ENCODE assay signal across 10 cellular contexts in the genomic region with DNA sequence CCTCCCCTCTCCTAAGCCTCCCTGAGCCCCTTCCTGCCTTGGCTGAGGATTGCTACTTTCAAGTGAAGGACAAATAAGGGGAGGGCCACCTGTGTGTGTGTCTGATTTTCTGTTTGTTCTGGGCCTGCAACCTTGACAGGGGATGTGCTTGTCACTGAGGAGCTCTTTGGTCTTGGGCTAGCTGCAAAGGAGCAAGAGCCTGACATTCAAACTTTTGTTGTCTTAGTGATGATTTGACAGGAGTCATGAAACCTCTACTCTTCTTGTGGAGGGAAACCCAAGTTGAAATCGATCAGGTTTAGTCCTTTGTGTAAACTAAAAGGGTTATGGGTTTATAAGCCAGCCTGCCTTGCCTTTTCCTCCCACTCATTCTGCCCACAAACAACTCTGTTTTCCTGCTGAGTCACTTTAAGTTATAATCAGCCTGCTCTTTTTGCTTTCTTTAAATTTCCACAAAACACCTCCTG. TPM values are rescaled to one million over a fixed set of nuclear protein-coding genes. Genes with fewer than 3 reads are reported as not detected.
A peak's percentile ranks its signal among the peaks of the same experiment; 100 is the strongest.
DNase-seq lines count a peak whose midpoint lies in the region; ATAC-seq, FAIRE-seq and TF ChIP-seq lines count a peak whose summit lies in the region.
"Had no signal": no experiment of that assay in that cellular context is flagged by ENCODE, and none has a peak within 500 bp of the region (broad histone marks: within the 10 kb centered on the region; RNA-seq: fewer than 3 reads in every experiment).

No MANE protein-coding gene starts in this region.

- POLR2A ChIA-PET in HepG2 (lab: Yijun Ruan, JAX), result interaction anchor here (0.6 to 4.7 kb wide), 4 partner anchors 16 to 51 kb away, joined by 3 to 62 read pairs (median 4); partner anchors contain the start of genes CLTA and GNE

- peaks cover 57% of the 10 kb centered on the region for H3K4me1 Mint-ChIP-seq in astrocyte (ENCODE audit: low read depth, unreplicated experiment)

- TF ChIP-seq EP300 in HepG2 (IDR thresholded peaks at IDR 0.05; ENCODE audit: low read depth in 2 of 2, low read length in 2 of 2), result peak in 1 of 2 experiments; percentile 65; a peak in 1 of 4 replicates
- TF ChIP-seq EP300 in HepG2 (CRISPR knock-in tag; IDR thresholded peaks at IDR 0.05; ENCODE audit: borderline replicate concordance), result no peak; the same call in 1 of the 2 replicates

- peak overlapping the region; percentile 87 for H3K27ac Mint-ChIP-seq in astrocyte (ENCODE audit: unreplicated experiment)

- peaks cover 0 to 73% (median 60%) of the 10 kb centered on the region in 12 donors for H3K4me1 ChIP-seq in heart left ventricle
- H3K4me1 ChIP-seq in astrocyte (ENCODE audit: insufficient read depth, low read length), result peaks cover 28% of the 10 kb centered on the region
- H3K4me1 ChIP-seq in HepG2 (ENCODE audit: insufficient read depth, low read length), result peaks cover 37% of the 10 kb centered on the region
- H3K4me1 ChIP-seq in upper lobe of right lung, result peaks cover 39% of the 10 kb centered on the region

- ATAC-seq in heart left ventricle (no peak), Right ventricle myocardium superior (ENCODE audit: poor library complexity) (no peak), HepG2 (peak; percentile 77), upper lobe of right lung (peak; percentile 39), GM21367 (IDR thresholded peaks at IDR 0.05; ENCODE audit: unreplicated experiment) (no peak)

- in situ Hi-C loops in HepG2 (cut with HindIII; ENCODE audit: extremely low pct_ligation_motif_present, low pct_unique_long_range_greater_than_20kb), result no loop called here

- H3K27ac ChIP-seq in heart left ventricle (peak overlapping the region in 9 of 12 donors; percentile 6 to 71 (median 39)), astrocyte (ENCODE audit: low read depth, low read length) (peak overlapping the region; percentile 57), HepG2 (ENCODE audit: extremely low read length, insufficient read depth, low read length) (peak overlapping the region; percentile 65), upper lobe of right lung (peak overlapping the region; percentile 25)

- intact Hi-C loops in heart left ventricle (cut with DNase I) (loop anchor here in 2 of 10 donors (5.0 to 10.0 kb wide), 3 partner anchors 47 to 120 kb away; partner anchors contain the start of gene GNE (in 1 of the 2)), Right ventricle myocardium superior (cut with DNase I) (no loop called here), HepG2 (cut with micrococcal nuclease; ENCODE audit: unreplicated experiment) (no loop called here), upper lobe of right lung (cut with DNase I) (no loop called here)

- peaks cover 71% of the 10 kb centered on the region for H3K79me2 ChIP-seq in astrocyte (ENCODE audit: insufficient read depth, low read length)
- peaks cover 21% of the 10 kb centered on the region for H3K79me2 ChIP-seq in HepG2 (ENCODE audit: insufficient read depth, low read length)

- H3K36me3 Mint-ChIP-seq in astrocyte (ENCODE audit: low read depth, unreplicated experiment), result peaks cover 28% of the 10 kb centered on the region

- CTCF ChIA-PET in HepG2 (lab: Yijun Ruan, JAX; ENCODE audit: low intra/inter-chr PET ratio, low total read pairs), result no interaction called here

- H3K9ac ChIP-seq in astrocyte (ENCODE audit: low read length) (peak overlapping the region; percentile 33), HepG2 (ENCODE audit: insufficient read depth, low read depth, low read length) (no peak overlapping the region)

- DNase-seq in heart left ventricle (no peak), Right ventricle myocardium superior (no peak), astrocyte (ENCODE audit: low read depth) (peak; percentile 49), HepG2 (ENCODE audit: low spot score) (peak; percentile 53), upper lobe of right lung (no peak), hippocampal formation (lab: John Stamatoyannopoulos, UW) (no peak), DMS53 treated with DMSO at 0.1 percent for 48 hours (lab: John Stamatoyannopoulos, UW; ENCODE audit: unreplicated experiment) (no peak)
- DNase-seq: activated gamma-delta T cell, thyroid gland had no signal

- H3K4me3 Mint-ChIP-seq in astrocyte (ENCODE audit: unreplicated experiment), result peak overlapping the region; percentile 50

- peaks cover 0 to 100% (median 84%) of the 10 kb centered on the region in 9 donors for H3K36me3 ChIP-seq in heart left ventricle
- peaks cover 64% of the 10 kb centered on the region for H3K36me3 ChIP-seq in astrocyte (ENCODE audit: insufficient read depth, low read length)
- H3K36me3 ChIP-seq in HepG2 (replicated peaks in 1 of 2; ENCODE audit: control insufficient read depth in 1 of 2, insufficient read depth in 2 of 2, low read length in 2 of 2), result peaks cover 36 to 91% of the 10 kb centered on the region in 2 experiments
- peaks cover 99% of the 10 kb centered on the region for H3K36me3 ChIP-seq in upper lobe of right lung

- no TSS peak for BruUV-seq in HepG2 (replicated peaks; lab: Mats Ljungman, UMichigan)

- no peak for TF ChIP-seq POLR2A in heart left ventricle (IDR thresholded peaks at IDR 0.05)
- TF ChIP-seq POLR2A in HepG2 (IDR thresholded peaks at IDR 0.05; ENCODE audit: insufficient read depth in 1 of 2, low read depth in 2 of 2, low read length in 2 of 2), result no peak

- no peak for TF ChIP-seq CTCF in heart left ventricle (IDR thresholded peaks at IDR 0.05)
- TF ChIP-seq CTCF in astrocyte (IDR thresholded peaks at IDR 0.05; ENCODE audit: insufficient read depth, low read depth, low read length), result no peak
- no peak for TF ChIP-seq CTCF in HepG2 (CRISPR knock-in tag; IDR thresholded peaks at IDR 0.05)
- TF ChIP-seq CTCF in upper lobe of right lung (IDR thresholded peaks at IDR 0.05), result no peak

- H3K9me3 ChIP-seq in heart left ventricle (no peaks in the 10 kb centered on the region), astrocyte (ENCODE audit: insufficient read depth, low read depth, low read length) (no peaks in the 10 kb centered on the region), HepG2 (ENCODE audit: low read length) (no peaks in the 10 kb centered on the region), upper lobe of right lung (no peaks in the 10 kb centered on the region)
- H3K9me3 ChIP-seq: thyroid gland had no signal

- H2AFZ ChIP-seq in astrocyte (ENCODE audit: low read depth, low read length), result no peak overlapping the region
- H2AFZ ChIP-seq in HepG2 (ENCODE audit: low read length), result no peak overlapping the region

- H3K27me3 Mint-ChIP-seq in astrocyte (ENCODE audit: low read depth, unreplicated experiment), result no peaks in the 10 kb centered on the region

- H3K4me3 ChIP-seq in heart left ventricle (no peak overlapping the region), astrocyte (ENCODE audit: insufficient read depth, low read depth, low read length) (peak overlapping the region; percentile 0), HepG2 (replicated peaks in 1 of 3; ENCODE audit: insufficient read depth in 1 of 3, low read depth in 2 of 3, low read length in 3 of 3) (no peak overlapping the region), upper lobe of right lung (no peak overlapping the region)
- H3K4me3 ChIP-seq: thyroid gland had no signal

- H3K4me2 ChIP-seq in astrocyte (ENCODE audit: low read length), result peak overlapping the region; percentile 61
- H3K4me2 ChIP-seq in HepG2 (ENCODE audit: low read depth, low read length), result 0 out of 2 replicates have a peak overlapping the region, but pooled peaks have one; percentile 33

- peaks cover 1% of the 10 kb centered on the region for H3K9me3 Mint-ChIP-seq in astrocyte (ENCODE audit: unreplicated experiment)

- 55 to 63% (median 63%) methylated on average over 1 of the region's 1 CpG for WGBS in heart left ventricle, 4 donors
- 6% methylated on average over 1 of the region's 1 CpG for WGBS in HepG2 (ENCODE audit: low lambda C conversion rate)

- peak; percentile 84 for FAIRE-seq in astrocyte (lab: Jason Lieb, UNC)
- peak; percentile 92 for FAIRE-seq in HepG2 (lab: Jason Lieb, UNC)

- H4K20me1 ChIP-seq in astrocyte (ENCODE audit: insufficient read depth, low read length) (peaks cover 85% of the 10 kb centered on the region), HepG2 (ENCODE audit: insufficient read depth, low read length) (peaks cover 9% of the 10 kb centered on the region; the same call in 1 of the 2 replicates)

- TF ChIP-seq RAD21 in HepG2 (CRISPR knock-in tag; IDR thresholded peaks at IDR 0.05), result no peak

- no peaks in the 10 kb centered on the region for H3K27me3 ChIP-seq in heart left ventricle
- H3K27me3 ChIP-seq in astrocyte (ENCODE audit: insufficient read depth, low read length), result no peaks in the 10 kb centered on the region
- no peaks in the 10 kb centered on the region for H3K27me3 ChIP-seq in HepG2 (ENCODE audit: control insufficient read depth in 1 of 2, insufficient read depth in 2 of 2, low read length in 2 of 2)
- H3K27me3 ChIP-seq in upper lobe of right lung, result no peaks in the 10 kb centered on the region
- H3K27me3 ChIP-seq: thyroid gland had no signal

RNA-seq across cellular contexts. Expression of gene CLTA, which starts 16.9 kb away (rescaled TPM):
- total RNA-seq in heart left ventricle (100 to 1,000 TPM in 1 of 9 donors, 10 to 100 TPM in 8; 43.8 to 123 (median 61.8) TPM), Right ventricle myocardium superior (63.0 TPM), astrocyte (386 and 424 TPM in 2 replicates), HepG2 (2016; rRNA removed; fragmentation: Illumina TruSeq; extraction: Trizol) (222 and 227 TPM in 2 replicates), upper lobe of right lung (163 TPM)
- polyA plus RNA-seq in heart left ventricle (100 to 1,000 TPM in 1 of 2 donors, 10 to 100 TPM in 1; 40.8 to 139 TPM), HepG2 (2011; rRNA removed) (110 and 143 TPM in 2 replicates)
- total RNA-seq in HepG2 (2016; cell fraction: cytosol; rRNA removed; fragmentation: Illumina TruSeq; extraction: Trizol; ENCODE audit: low read depth), result 77.4 and 77.5 TPM in 2 replicates
- 223 and 230 TPM in 2 replicates for total RNA-seq in HepG2 (2016; cell fraction: insoluble cytoplasmic fraction; rRNA removed; fragmentation: Illumina TruSeq; extraction: Trizol)
- 134 and 142 TPM in 2 replicates for total RNA-seq in HepG2 (2016; cell fraction: membrane; rRNA removed; fragmentation: Illumina TruSeq; extraction: Trizol)
- 66.4 and 74.6 TPM in 2 replicates for total RNA-seq in HepG2 (2016; cell fraction: nucleus; rRNA removed; fragmentation: Illumina TruSeq; extraction: Trizol)
- 131 and 141 TPM in 2 replicates for polyA plus RNA-seq in HepG2 (2011; cell fraction: cytosol; rRNA removed)
- 33.5 and 40.0 TPM in 2 replicates for polyA plus RNA-seq in HepG2 (2011; cell fraction: nucleus; rRNA removed)
- polyA plus RNA-seq in HepG2 (2012), result 138 and 142 TPM in 2 replicates
- polyA plus RNA-seq in HepG2 (2016; cell fraction: cytosol; fragmentation: Illumina TruSeq; extraction: Trizol; ENCODE audit: low read depth), result 80.6 and 83.8 TPM in 2 replicates
- polyA plus RNA-seq in HepG2 (2016; cell fraction: insoluble cytoplasmic fraction; fragmentation: Illumina TruSeq; extraction: Trizol; ENCODE audit: low read depth), result 243 and 252 TPM in 2 replicates
- 122 and 129 TPM in 2 replicates for polyA plus RNA-seq in HepG2 (2016; cell fraction: membrane; fragmentation: Illumina TruSeq; extraction: Trizol; ENCODE audit: low read depth)
- 116 and 119 TPM in 2 replicates for polyA plus RNA-seq in HepG2 (2016; cell fraction: nucleus; fragmentation: Illumina TruSeq; extraction: Trizol; ENCODE audit: insufficient read depth, low read depth)
- polyA minus RNA-seq in HepG2 (2011; rRNA and poly(A)+ RNA removed; ENCODE audit: low replicate concordance), result 57.2 and 96.3 TPM in 2 replicates
- 62.5 and 79.0 TPM in 2 replicates for polyA minus RNA-seq in HepG2 (2011; cell fraction: cytosol; rRNA and poly(A)+ RNA removed)
- polyA minus RNA-seq in HepG2 (2011; cell fraction: nucleus; rRNA and poly(A)+ RNA removed), result 17.6 and 26.5 TPM in 2 replicates

RNA-seq across cellular contexts. Expression of gene CCIN, which starts 38.4 kb away (rescaled TPM):
- total RNA-seq in heart left ventricle (under 1 TPM in 4 of 9 donors, not detected in 5; 0.09 to 0.20 (median 0.15) TPM), Right ventricle myocardium superior (not detected), astrocyte (1.1 and 1.9 TPM in 2 replicates), HepG2 (2016; rRNA removed; fragmentation: Illumina TruSeq; extraction: Trizol) (not detected in 2 replicates), upper lobe of right lung (not detected)
- polyA plus RNA-seq in heart left ventricle (under 1 TPM in 1 of 2 donors, not detected in 1; 0.25 TPM), HepG2 (2011; rRNA removed) (not detected in 2 replicates)
- total RNA-seq in HepG2 (2016; cell fraction: cytosol; rRNA removed; fragmentation: Illumina TruSeq; extraction: Trizol; ENCODE audit: low read depth), result not detected in 2 replicates
- total RNA-seq in HepG2 (2016; cell fraction: insoluble cytoplasmic fraction; rRNA removed; fragmentation: Illumina TruSeq; extraction: Trizol), result not detected in 2 replicates
- total RNA-seq in HepG2 (2016; cell fraction: membrane; rRNA removed; fragmentation: Illumina TruSeq; extraction: Trizol), result not detected in 2 replicates
- total RNA-seq in HepG2 (2016; cell fraction: nucleus; rRNA removed; fragmentation: Illumina TruSeq; extraction: Trizol), result not detected in 2 replicates
- 0.04 TPM in 1 of 2 replicates, not detected in the other for polyA plus RNA-seq in HepG2 (2011; cell fraction: cytosol; rRNA removed)
- polyA plus RNA-seq in HepG2 (2011; cell fraction: nucleus; rRNA removed), result 0.07 TPM in 1 of 2 replicates, not detected in the other
- not detected in 2 replicates for polyA plus RNA-seq in HepG2 (2012)
- not detected in 2 replicates for polyA plus RNA-seq in HepG2 (2016; cell fraction: cytosol; fragmentation: Illumina TruSeq; extraction: Trizol; ENCODE audit: low read depth)
- not detected in 2 replicates for polyA plus RNA-seq in HepG2 (2016; cell fraction: insoluble cytoplasmic fraction; fragmentation: Illumina TruSeq; extraction: Trizol; ENCODE audit: low read depth)
- polyA plus RNA-seq in HepG2 (2016; cell fraction: membrane; fragmentation: Illumina TruSeq; extraction: Trizol; ENCODE audit: low read depth), result not detected in 2 replicates
- polyA plus RNA-seq in HepG2 (2016; cell fraction: nucleus; fragmentation: Illumina TruSeq; extraction: Trizol; ENCODE audit: insufficient read depth, low read depth), result not detected in 2 replicates
- not detected in 2 replicates for polyA minus RNA-seq in HepG2 (2011; rRNA and poly(A)+ RNA removed; ENCODE audit: low replicate concordance)
- not detected in 2 replicates for polyA minus RNA-seq in HepG2 (2011; cell fraction: cytosol; rRNA and poly(A)+ RNA removed)
- polyA minus RNA-seq in HepG2 (2011; cell fraction: nucleus; rRNA and poly(A)+ RNA removed), result not detected in 2 replicates

RNA-seq across cellular contexts. Expression of gene GNE, which starts 50.7 kb away (rescaled TPM):
- total RNA-seq in heart left ventricle, result 10 to 100 TPM; 10.4 to 22.0 (median 11.8) TPM
- 10 to 100 TPM in 1 of 2 donors, 1 to 10 TPM in 1; 3.7 to 14.0 TPM for polyA plus RNA-seq in heart left ventricle
- total RNA-seq in Right ventricle myocardium superior, result 12.4 TPM
- total RNA-seq in astrocyte, result 12.6 and 12.8 TPM in 2 replicates
- 24.1 and 38.8 TPM in 2 replicates for total RNA-seq in HepG2 (2016; rRNA removed; fragmentation: Illumina TruSeq; extraction: Trizol)
- 4.5 and 5.6 TPM in 2 replicates for total RNA-seq in HepG2 (2016; cell fraction: cytosol; rRNA removed; fragmentation: Illumina TruSeq; extraction: Trizol; ENCODE audit: low read depth)
- total RNA-seq in HepG2 (2016; cell fraction: insoluble cytoplasmic fraction; rRNA removed; fragmentation: Illumina TruSeq; extraction: Trizol), result 25.0 and 37.4 TPM in 2 replicates
- 7.5 and 7.7 TPM in 2 replicates for total RNA-seq in HepG2 (2016; cell fraction: membrane; rRNA removed; fragmentation: Illumina TruSeq; extraction: Trizol)
- total RNA-seq in HepG2 (2016; cell fraction: nucleus; rRNA removed; fragmentation: Illumina TruSeq; extraction: Trizol), result 13.4 and 14.4 TPM in 2 replicates
- polyA plus RNA-seq in HepG2 (2011; rRNA removed), result 15.9 and 16.1 TPM in 2 replicates
- 15.4 and 20.4 TPM in 2 replicates for polyA plus RNA-seq in HepG2 (2011; cell fraction: cytosol; rRNA removed)
- 7.7 and 9.8 TPM in 2 replicates for polyA plus RNA-seq in HepG2 (2011; cell fraction: nucleus; rRNA removed)
- polyA plus RNA-seq in HepG2 (2012), result 13.6 and 14.9 TPM in 2 replicates
- 0.58 and 0.62 TPM in 2 replicates for polyA plus RNA-seq in HepG2 (2016; cell fraction: cytosol; fragmentation: Illumina TruSeq; extraction: Trizol; ENCODE audit: low read depth)
- polyA plus RNA-seq in HepG2 (2016; cell fraction: insoluble cytoplasmic fraction; fragmentation: Illumina TruSeq; extraction: Trizol; ENCODE audit: low read depth), result 27.2 and 28.0 TPM in 2 replicates
- polyA plus RNA-seq in HepG2 (2016; cell fraction: membrane; fragmentation: Illumina TruSeq; extraction: Trizol; ENCODE audit: low read depth), result 2.4 and 2.7 TPM in 2 replicates
- polyA plus RNA-seq in HepG2 (2016; cell fraction: nucleus; fragmentation: Illumina TruSeq; extraction: Trizol; ENCODE audit: insufficient read depth, low read depth), result 15.6 TPM in 2 replicates
- polyA minus RNA-seq in HepG2 (2011; rRNA and poly(A)+ RNA removed; ENCODE audit: low replicate concordance), result 51.9 and 55.1 TPM in 2 replicates
- 24.8 and 24.9 TPM in 2 replicates for polyA minus RNA-seq in HepG2 (2011; cell fraction: cytosol; rRNA and poly(A)+ RNA removed)
- polyA minus RNA-seq in HepG2 (2011; cell fraction: nucleus; rRNA and poly(A)+ RNA removed), result 16.0 and 19.8 TPM in 2 replicates
- total RNA-seq in upper lobe of right lung, result 13.7 TPM

Comparison
In these comparisons a context has a peak if more than half of its experiments do, and no peak if none do; other contexts are left out.
1. ATAC-seq: peak in HepG2 (single experiment) and upper lobe of right lung (single experiment); none in heart left ventricle (0 of 4), Right ventricle myocardium superior (single experiment) and GM21367 (single experiment).
2. DNase-seq: peak in astrocyte (single experiment) and HepG2 (single experiment); none in heart left ventricle (0 of 5), Right ventricle myocardium superior (single experiment), upper lobe of right lung (single experiment), hippocampal formation (0 of 2) and DMS53 treated with DMSO at 0.1 percent for 48 hours (single experiment).
3. Peak in every context shown above with its lines, with median percentiles within 50 percentile points of each other: H3K27ac ChIP-seq.